ENCODE assay signal across 8 cellular contexts in genomic region chr4:54090804-54091623, GRCh38. TPM values are rescaled to one million over a fixed set of nuclear protein-coding genes. Genes with fewer than 3 reads are reported as not detected.
DNase-seq lines count a peak whose midpoint lies in the region; ATAC-seq and TF ChIP-seq lines count a peak whose summit lies in the region.

No MANE protein-coding gene starts in this region.

- intact Hi-C loops in MCF 10A (cut with micrococcal nuclease): loop anchor here (5.0 kb wide), 1 partner anchor 126 kb away; no protein-coding TSS in a partner anchor

- H3K4me1 ChIP-seq in BE2C (no peaks in the 10 kb centered on the region; the same call in 1 of the 2 replicates), suprapubic skin (peaks cover 22% of the 10 kb centered on the region)

- no peaks in the 10 kb centered on the region for H3K9me3 Mint-ChIP-seq in MCF 10A (ENCODE audit: unreplicated experiment)

- H3K4me3 Mint-ChIP-seq in MCF 10A (ENCODE audit: unreplicated experiment): peak overlapping the region; percentile 74

- TF ChIP-seq POLR2A in suprapubic skin (IDR thresholded peaks at IDR 0.05): no peak

- no peaks in the 10 kb centered on the region for H3K27me3 Mint-ChIP-seq in MCF 10A (ENCODE audit: insufficient read depth, unreplicated experiment)

- ATAC-seq in GM19351 (IDR thresholded peaks at IDR 0.05; ENCODE audit: unreplicated experiment): peak; percentile 67

- H3K36me3 Mint-ChIP-seq in MCF 10A (ENCODE audit: insufficient read depth, unreplicated experiment): no peaks in the 10 kb centered on the region

- no peaks in the 10 kb centered on the region; the same call in 1 of the 2 replicates for H3K27me3 ChIP-seq in BE2C
- peaks cover 40% of the 10 kb centered on the region for H3K27me3 ChIP-seq in suprapubic skin

- 20% methylated on average over 24 of the region's 27 CpGs for WGBS in suprapubic skin

- POLR2A ChIA-PET in MCF 10A (lab: Yijun Ruan, JAX): interaction anchor here (1.0 to 2.2 kb wide), 3 partner anchors 8 to 62 kb away, joined by 3 to 8 read pairs (median 4); no protein-coding TSS in a partner anchor

- peaks cover 9% of the 10 kb centered on the region for H3K4me1 Mint-ChIP-seq in MCF 10A (ENCODE audit: insufficient read depth, unreplicated experiment)

- H3K27ac Mint-ChIP-seq in MCF 10A (ENCODE audit: low read depth, unreplicated experiment): peak overlapping the region; percentile 2

- H3K9me3 ChIP-seq in BE2C (no peaks in the 10 kb centered on the region), suprapubic skin (no peaks in the 10 kb centered on the region)

- DNase-seq in BE2C: no peak
- DNase-seq in NCI-H146 treated with DMSO at 0.1 percent for 48 hours (lab: John Stamatoyannopoulos, UW; ENCODE audit: unreplicated experiment): peak; percentile 70
- no peak for DNase-seq in MCF 10A (ENCODE audit: unreplicated experiment)
- DNase-seq in left kidney (ENCODE audit: low read depth, low spot score): peak; percentile 65
- DNase-seq in suprapubic skin (ENCODE audit: low spot score in 2 of 2): no peak
- DNase-seq in NCI-H1417 treated with DMSO at 0.1 percent for 48 hours (lab: John Stamatoyannopoulos, UW): no peak
- no peak for DNase-seq in stimulated activated CD4-positive, alpha-beta T cell treated with anti-CD3 and anti-CD28 coated beads, Interleukin-2, amount 100 ng/mL, for 24 hours

- BruUV-seq in MCF 10A (replicated peaks; lab: Mats Ljungman, UMichigan): no TSS peak

- no peaks in the 10 kb centered on the region for H3K36me3 ChIP-seq in BE2C
- no peaks in the 10 kb centered on the region for H3K36me3 ChIP-seq in suprapubic skin

- CTCF ChIA-PET in MCF 10A (lab: Yijun Ruan, JAX): interaction anchor here (0.6 kb wide), 1 partner anchor 883 kb away, joined by 5 read pairs; no protein-coding TSS in a partner anchor

- H3K27ac ChIP-seq in suprapubic skin: peak overlapping the region; percentile 47

- TF ChIP-seq CTCF in BE2C (IDR thresholded peaks at IDR 0.05; ENCODE audit: low read depth, low read length) (no peak), MCF 10A (IDR thresholded peaks at IDR 0.05; ENCODE audit: unreplicated experiment) (no peak), suprapubic skin (IDR thresholded peaks at IDR 0.05) (no peak)

- peak overlapping the region; percentile 84 for H3K4me3 ChIP-seq in BE2C (ENCODE audit: low read depth, low read length)
- peak overlapping the region; percentile 54 for H3K4me3 ChIP-seq in suprapubic skin

- TF ChIP-seq EP300 in suprapubic skin (IDR thresholded peaks at IDR 0.05): no peak

RNA-seq across cellular contexts. Expression of gene GSX2, which starts 8.9 kb away (rescaled TPM):
- polyA plus RNA-seq in BE2C (2012; ENCODE audit: insufficient read depth, insufficient read length, low read depth): not detected
- not detected in 2 replicates for total RNA-seq in MCF 10A (2022)
- under 1 TPM in 1 of 4 donors, not detected in 3; 0.53 TPM for total RNA-seq in suprapubic skin

RNA-seq across cellular contexts. Expression of gene CHIC2, which starts 26.6 kb away (rescaled TPM):
- 9.0 TPM for polyA plus RNA-seq in BE2C (2012; ENCODE audit: insufficient read depth, insufficient read length, low read depth)
- total RNA-seq in MCF 10A (2022) (59.4 and 59.6 TPM in 2 replicates), suprapubic skin (10 to 100 TPM; 33.3 to 60.3 (median 41.1) TPM)

Comparison
In these comparisons a context has a peak if more than half of its experiments do, and no peak if none do; other contexts are left out.
1. DNase-seq: peak in NCI-H146 treated with DMSO at 0.1 percent for 48 hours (single experiment) and left kidney (single experiment); none in BE2C (single experiment), MCF 10A (single experiment), suprapubic skin (0 of 2), NCI-H1417 treated with DMSO at 0.1 percent for 48 hours (single experiment) and stimulated activated CD4-positive, alpha-beta T cell treated with anti-CD3 and anti-CD28 coated beads, Interleukin-2, amount 100 ng/mL, for 24 hours (0 of 2).